ENCODE assay signal across 33 cellular contexts in the genomic region with DNA sequence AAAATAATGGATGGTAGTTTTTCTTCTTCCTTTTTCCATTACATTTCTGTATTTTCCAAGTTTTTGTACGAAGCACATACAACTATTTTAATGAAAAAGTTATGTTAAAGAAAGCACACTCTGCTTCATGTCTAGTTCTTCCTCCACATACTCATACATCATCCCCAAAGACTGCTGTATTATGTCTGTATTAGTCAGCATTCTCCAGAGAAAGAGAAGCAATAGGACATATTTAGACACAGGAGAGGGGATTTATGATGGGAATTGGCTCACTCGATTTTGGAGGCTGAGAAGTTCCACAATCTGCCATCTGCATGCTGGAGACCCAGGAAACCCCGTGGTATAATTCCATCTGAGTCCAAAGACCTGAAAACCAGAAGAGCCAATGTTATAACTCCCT. TPM values are rescaled to one million over a fixed set of nuclear protein-coding genes. Genes with fewer than 3 reads are reported as not detected.
DNase-seq lines count a peak whose midpoint lies in the region; ATAC-seq and TF ChIP-seq lines count a peak whose summit lies in the region.
"Had no signal": no experiment of that assay in that cellular context is flagged by ENCODE, and none has a peak within 500 bp of the region (broad histone marks: within the 10 kb centered on the region; RNA-seq: fewer than 3 reads in every experiment).

No MANE protein-coding gene starts in this region.

- peak overlapping the region; percentile 37 for H3K4me3 Mint-ChIP-seq in chondrocyte (ENCODE audit: unreplicated experiment)
- H3K4me3 Mint-ChIP-seq: activated B cell treated with CpG ODN at 0.5 μM for 24 hours; activated T-cell treated with anti-CD3 and anti-CD28 coated beads, Interleukin-2, amount 50 U/mL, for 72 hours; CD8-positive, alpha-beta T cell; endodermal cell had no signal

- H3K4me1 ChIP-seq in left lung (no peaks in the 10 kb centered on the region), stomach (peaks cover 0 to 12% (median 8%) of the 10 kb centered on the region in 4 donors), SJCRH30 (no peaks in the 10 kb centered on the region), thyroid gland (no peaks in the 10 kb centered on the region)
- H3K4me1 ChIP-seq: Peyer's patch had no signal

- intact Hi-C loops in left lung (cut with DNase I) (no loop called here), stomach (cut with DNase I; ENCODE audit: low total_unique reads) (no loop called here), thyroid gland (cut with DNase I) (no loop called here)

- no peaks in the 10 kb centered on the region for H3K9me3 ChIP-seq in left lung
- no peaks in the 10 kb centered on the region for H3K9me3 ChIP-seq in stomach
- H3K9me3 ChIP-seq in SJCRH30 (replicated peaks): no peaks in the 10 kb centered on the region
- no peaks in the 10 kb centered on the region for H3K9me3 ChIP-seq in thyroid gland
- H3K9me3 ChIP-seq: Peyer's patch had no signal

- H3K36me3 ChIP-seq in left lung (no peaks in the 10 kb centered on the region), stomach (no peaks in the 10 kb centered on the region), SJCRH30 (no peaks in the 10 kb centered on the region), thyroid gland (no peaks in the 10 kb centered on the region)
- H3K36me3 ChIP-seq: Peyer's patch had no signal

- H3K27me3 ChIP-seq in left lung: no peaks in the 10 kb centered on the region
- no peaks in the 10 kb centered on the region for H3K27me3 ChIP-seq in stomach
- no peaks in the 10 kb centered on the region for H3K27me3 ChIP-seq in SJCRH30
- no peaks in the 10 kb centered on the region for H3K27me3 ChIP-seq in thyroid gland
- H3K27me3 ChIP-seq: Peyer's patch had no signal

- 50 to 76% (median 65%) methylated on average over 3 of the region's 3 CpGs for WGBS in stomach, 5 donors
- 59 to 78% methylated on average over 3 of the region's 3 CpGs for WGBS in thyroid gland, 2 donors

- TF ChIP-seq EP300 in stomach (IDR thresholded peaks at IDR 0.05): no peak

- no peaks in the 10 kb centered on the region for H3K9me3 Mint-ChIP-seq in chondrocyte (ENCODE audit: low read depth)
- H3K9me3 Mint-ChIP-seq: activated B cell treated with CpG ODN at 0.5 μM for 24 hours; activated T-cell treated with anti-CD3 and anti-CD28 coated beads, Interleukin-2, amount 50 U/mL, for 72 hours; CD8-positive, alpha-beta T cell; endodermal cell had no signal

- ATAC-seq in left lung: peak; percentile 34
- ATAC-seq: activated T-cell treated with anti-CD3 and anti-CD28 coated beads, Interleukin-2, amount 50 U/mL, for 72 hours; CD8-positive, alpha-beta T cell; left colon had no signal

- TF ChIP-seq CTCF in chondrocyte (IDR thresholded peaks at IDR 0.05) (no peak), left lung (IDR thresholded peaks at IDR 0.05) (no peak), stomach (IDR thresholded peaks at IDR 0.05) (no peak), thyroid gland (IDR thresholded peaks at IDR 0.05) (no peak)

- no peak overlapping the region for H3K4me3 ChIP-seq in left lung
- H3K4me3 ChIP-seq in stomach: no peak overlapping the region
- H3K4me3 ChIP-seq in SJCRH30: no peak overlapping the region
- H3K4me3 ChIP-seq in thyroid gland (replicated peaks in 1 of 3): no peak overlapping the region
- H3K4me3 ChIP-seq: GM23248, Peyer's patch had no signal

- TF ChIP-seq POLR2A in stomach (IDR thresholded peaks at IDR 0.05) (no peak), thyroid gland (IDR thresholded peaks at IDR 0.05) (no peak)

- no peak overlapping the region for H3K27ac ChIP-seq in left lung
- peak overlapping the region in 4 of 5 donors; percentile 65 to 81 (median 77) for H3K27ac ChIP-seq in stomach
- no peak overlapping the region for H3K27ac ChIP-seq in SJCRH30
- no peak overlapping the region for H3K27ac ChIP-seq in thyroid gland
- H3K27ac ChIP-seq: GM23248 had no signal

- peaks cover 52% of the 10 kb centered on the region for H3K4me1 Mint-ChIP-seq in chondrocyte (ENCODE audit: low read depth)
- H3K4me1 Mint-ChIP-seq: activated B cell treated with CpG ODN at 0.5 μM for 24 hours, endodermal cell had no signal

- H3K36me3 Mint-ChIP-seq in chondrocyte (ENCODE audit: low read depth): no peaks in the 10 kb centered on the region
- H3K36me3 Mint-ChIP-seq: CD8-positive, alpha-beta T cell had no signal

- DNase-seq in LHCN-M2 (ENCODE audit: low read depth) (peak; percentile 21), chondrocyte (ENCODE audit: low spot score) (no peak), left lung (no peak), stomach (no peak), SJCRH30 (no peak), thyroid gland (no peak), iPS-NIHi11 (ENCODE audit: low spot score) (no peak)
- DNase-seq: activated B cell treated with CpG ODN at 0.5 μM for 24 hours; activated T-cell treated with anti-CD3 and anti-CD28 coated beads, Interleukin-2, amount 50 U/mL, for 72 hours; CD8-positive, alpha-beta T cell; central memory CD4-positive, alpha-beta T cell; dermis blood vessel endothelial cell; endodermal cell; foreskin melanocyte; GM23248; Karpas-422; left colon; mesendoderm; MV-4-11; NCI-H146; NCI-H748 treated with DMSO at 0.1 percent for 48 hours; Peyer's patch; SIG-M5; stimulated activated CD4-positive, alpha-beta T cell treated with anti-CD3 and anti-CD28 coated beads, Interleukin-15, amount 100 ng/mL, for 24 hours; stimulated activated CD4-positive, alpha-beta T cell treated with anti-CD3 and anti-CD28 coated beads, Interleukin-4, amount 100 ng/mL, for 4 hours; T1000 had no signal

- peak overlapping the region; percentile 96 for H3K27ac Mint-ChIP-seq in chondrocyte (ENCODE audit: unreplicated experiment)
- H3K27ac Mint-ChIP-seq: activated B cell treated with CpG ODN at 0.5 μM for 24 hours; activated T-cell treated with anti-CD3 and anti-CD28 coated beads, Interleukin-2, amount 50 U/mL, for 72 hours; CD8-positive, alpha-beta T cell; endodermal cell; progenitor cell of endocrine pancreas had no signal

- no peaks in the 10 kb centered on the region for H3K27me3 Mint-ChIP-seq in chondrocyte (ENCODE audit: low read depth)
- H3K27me3 Mint-ChIP-seq: progenitor cell of endocrine pancreas had no signal

RNA-seq across cellular contexts. Expression of a gene that starts 10.1 kb away (rescaled TPM):
- total RNA-seq in LHCN-M2 (2014; rRNA removed) (not detected in 2 replicates), chondrocyte (0.21 TPM in 1 of 3 replicates, not detected in the others), left lung (not detected), stomach (not detected), thyroid gland (under 1 TPM in 2 of 4 donors, not detected in 2; 0.20 to 0.56 TPM)
- polyA plus RNA-seq in LHCN-M2 (2012): not detected
- polyA plus RNA-seq in stomach: under 1 TPM in 1 of 3 donors, not detected in 2; 0.08 TPM
- not detected in 2 replicates for total RNA-seq in SJCRH30 (2014; rRNA removed; shearing (Covaris generic))
- total RNA-seq: A673; activated B cell treated with CpG ODN at 0.5 μM for 24 hours; CD8-positive, alpha-beta T cell; Daoy; endodermal cell; GM23248; left colon; myocyte; Peyer's patch; progenitor cell of endocrine pancreas; ureter had no signal
- polyA plus RNA-seq: esophagus, GM23248 had no signal

RNA-seq across cellular contexts. Expression of a gene that starts 31.9 kb away (rescaled TPM):
- total RNA-seq in LHCN-M2 (2014; rRNA removed) (3.6 and 4.2 TPM in 2 replicates), chondrocyte (0.99 to 2.1 TPM (median 1.7 TPM) in 3 replicates), left lung (1 to 10 TPM in 1 of 2 donors, under 1 TPM in 1; 0.96 to 3.1 TPM), stomach (1 to 10 TPM in 3 of 5 donors, not detected in 2; 1.1 to 4.6 (median 1.8) TPM), thyroid gland (1 to 10 TPM; 5.6 to 9.6 (median 8.0) TPM)
- 2.6 TPM for polyA plus RNA-seq in LHCN-M2 (2012)
- 1 to 10 TPM; 1.5 to 3.5 (median 2.8) TPM for polyA plus RNA-seq in stomach
- 0.53 TPM in 1 of 2 replicates, not detected in the other for total RNA-seq in SJCRH30 (2014; rRNA removed; shearing (Covaris generic))
- total RNA-seq: A673; activated B cell treated with CpG ODN at 0.5 μM for 24 hours; activated T-cell treated with anti-CD3 and anti-CD28 coated beads, Interleukin-2, amount 50 U/mL, for 72 hours; CD8-positive, alpha-beta T cell; endodermal cell; GM23248; progenitor cell of endocrine pancreas had no signal
- polyA plus RNA-seq: GM23248 had no signal

RNA-seq across cellular contexts. Expression of a gene that starts 36.7 kb away (rescaled TPM):
- total RNA-seq in LHCN-M2 (2014; rRNA removed) (not detected in 2 replicates), chondrocyte (not detected in 3 replicates), left lung (not detected), stomach (10 to 100 TPM in 2 of 5 donors, 1 to 10 TPM in 1, under 1 TPM in 1, not detected in 1; 0.37 to 34.8 (median 12.7) TPM), thyroid gland (not detected)
- not detected for polyA plus RNA-seq in LHCN-M2 (2012)
- 100 to 1,000 TPM in 2 of 3 donors, 10 to 100 TPM in 1; 72.7 to 150 (median 110) TPM for polyA plus RNA-seq in stomach
- total RNA-seq in SJCRH30 (2014; rRNA removed; shearing (Covaris generic)): not detected in 2 replicates
- total RNA-seq: A673; activated B cell treated with CpG ODN at 0.5 μM for 24 hours; activated T-cell treated with anti-CD3 and anti-CD28 coated beads, Interleukin-2, amount 50 U/mL, for 72 hours; CD8-positive, alpha-beta T cell; Daoy; dermis blood vessel endothelial cell; endodermal cell; GM23248; left colon; myocyte; Peyer's patch; progenitor cell of endocrine pancreas; subcutaneous adipose tissue; ureter had no signal
- polyA plus RNA-seq: GM23248 had no signal

Comparison
In these comparisons a context has a peak if more than half of its experiments do, and no peak if none do; other contexts are left out.
1. H3K27ac ChIP-seq: peak in stomach (4 of 5); none in left lung (0 of 2), SJCRH30 (single experiment) and thyroid gland (0 of 3).